Comparison of ENCODE assay signal across 21 cellular contexts in the genomic region with DNA sequence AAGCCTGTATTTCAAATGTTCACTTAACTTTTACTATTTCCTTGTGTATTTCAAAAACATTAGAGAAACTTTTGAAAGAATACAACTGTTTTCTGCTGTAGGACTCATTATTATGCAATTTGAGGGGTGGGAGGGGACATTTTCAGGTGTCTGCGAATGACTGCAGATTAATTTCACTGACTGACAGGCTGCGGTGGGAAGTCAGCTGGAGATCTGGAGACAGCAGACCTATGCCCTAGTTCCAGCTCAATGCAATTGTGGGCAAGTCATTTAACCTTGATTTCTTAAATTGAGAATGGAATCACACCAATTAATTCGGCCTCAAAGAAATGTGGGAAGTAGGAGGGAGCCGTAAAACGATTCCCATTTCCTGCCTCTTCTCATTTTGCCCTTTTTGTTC.
"Had no signal": no experiment of that assay in that cellular context is flagged by ENCODE, and none has a peak within 500 bp of the region (broad histone marks: within the 10 kb centered on the region; RNA-seq: fewer than 3 reads in every experiment).

No MANE protein-coding gene starts in this region.

- H3K9me3 Mint-ChIP-seq: immature natural killer cell; natural killer cell; neural crest cell; stimulated activated naive B cell treated with anti-CD40 and anti-IgM and Interleukin-4, amounts not matched to agents 10 μg/mL and 1 μg/mL and 100 μg/mL, for 72 hours; stimulated activated naive CD8-positive, alpha-beta T cell treated with anti-CD3 and anti-CD28 coated beads, Interleukin-15, amount 100 ng/mL, for 72 hours had no signal

- H3K4me1 Mint-ChIP-seq: stimulated activated naive B cell treated with anti-CD40 and anti-IgM and Interleukin-4, amounts not matched to agents 10 μg/mL and 1 μg/mL and 100 μg/mL, for 72 hours; stimulated activated naive CD8-positive, alpha-beta T cell treated with anti-CD3 and anti-CD28 coated beads, Interleukin-15, amount 100 ng/mL, for 72 hours had no signal

- H3K4me3 ChIP-seq: dorsolateral prefrontal cortex, gastrocnemius medialis, mucosa of descending colon, right atrium auricular region, sigmoid colon, skin epidermis, testis, tibial nerve, upper lobe of right lung had no signal

- H3K4me3 Mint-ChIP-seq: immature natural killer cell; natural killer cell; neural crest cell; stimulated activated naive B cell treated with anti-CD40 and anti-IgM and Interleukin-4, amounts not matched to agents 10 μg/mL and 1 μg/mL and 100 μg/mL, for 72 hours; stimulated activated naive CD8-positive, alpha-beta T cell treated with anti-CD3 and anti-CD28 coated beads, Interleukin-15, amount 100 ng/mL, for 72 hours had no signal

- H3K27me3 ChIP-seq: gastrocnemius medialis, right atrium auricular region, sigmoid colon, testis, tibial nerve, upper lobe of right lung had no signal

- H3K4me1 ChIP-seq: testis, upper lobe of right lung had no signal

- H3K36me3 ChIP-seq: gastrocnemius medialis, right atrium auricular region, sigmoid colon, tibial nerve, upper lobe of right lung had no signal

- DNase-seq: cortex of kidney; dorsolateral prefrontal cortex; effector CD8-positive, alpha-beta T cell; gastrocnemius medialis; immature natural killer cell; left colon; mammary epithelial cell; mucosa of descending colon; natural killer cell; posterior cingulate gyrus; sigmoid colon; stimulated activated CD4-positive, alpha-beta T cell treated with anti-CD3 and anti-CD28 coated beads, Interleukin-2, amount 100 ng/mL, for 24 hours; stimulated activated CD4-positive, alpha-beta T cell treated with anti-CD3 and anti-CD28 coated beads, Interleukin-4, amount 100 ng/mL, for 4 hours; stimulated activated naive B cell treated with anti-CD40 and anti-IgM and Interleukin-4, amounts not matched to agents 10 μg/mL and 1 μg/mL and 100 μg/mL, for 72 hours; stimulated activated naive CD8-positive, alpha-beta T cell treated with anti-CD3 and anti-CD28 coated beads, Interleukin-15, amount 100 ng/mL, for 72 hours; testis; upper lobe of right lung had no signal

- H3K36me3 Mint-ChIP-seq: immature natural killer cell; natural killer cell; stimulated activated naive B cell treated with anti-CD40 and anti-IgM and Interleukin-4, amounts not matched to agents 10 μg/mL and 1 μg/mL and 100 μg/mL, for 72 hours had no signal

- H3K27ac ChIP-seq: gastrocnemius medialis, right atrium auricular region, sigmoid colon, skin epidermis, testis, tibial nerve, upper lobe of right lung had no signal

- H3K27ac Mint-ChIP-seq: immature natural killer cell; natural killer cell; stimulated activated naive B cell treated with anti-CD40 and anti-IgM and Interleukin-4, amounts not matched to agents 10 μg/mL and 1 μg/mL and 100 μg/mL, for 72 hours; stimulated activated naive CD8-positive, alpha-beta T cell treated with anti-CD3 and anti-CD28 coated beads, Interleukin-15, amount 100 ng/mL, for 72 hours had no signal

- ATAC-seq: gastrocnemius medialis; left colon; mucosa of descending colon; natural killer cell; stimulated activated naive B cell treated with anti-CD40 and anti-IgM and Interleukin-4, amounts not matched to agents 10 μg/mL and 1 μg/mL and 100 μg/mL, for 72 hours; stimulated activated naive CD8-positive, alpha-beta T cell treated with anti-CD3 and anti-CD28 coated beads, Interleukin-15, amount 100 ng/mL, for 72 hours; upper lobe of right lung had no signal
